Comparison of ENCODE assay signal across 15 cellular contexts in genomic region chr1:35598895-35599294, GRCh38.
"Had no signal": no experiment of that assay in that cellular context is flagged by ENCODE, and none has a peak within 500 bp of the region (broad histone marks: within the 10 kb centered on the region; RNA-seq: fewer than 3 reads in every experiment).

No MANE protein-coding gene starts in this region.

- H3K27ac Mint-ChIP-seq: activated CD4-positive, alpha-beta memory T cell treated with anti-CD3 and anti-CD28 coated beads for 36 hours; activated CD8-positive, alpha-beta memory T cell treated with anti-CD3 and anti-CD28 coated beads, Interleukin-2, amount 10 ng/mL, durations not matched to agents 7 days and 5 days; activated naive CD4-positive, alpha-beta T cell treated with anti-CD3 and anti-CD28 coated beads, Interleukin-2, amount 10 ng/mL, durations not matched to agents 7 days and 5 days; activated naive CD8-positive, alpha-beta T cell treated with anti-CD3 and anti-CD28 coated beads, Interleukin-2, amount 50 U/mL, for 24 hours; progenitor cell of endocrine pancreas had no signal

- H3K27me3 Mint-ChIP-seq: activated CD4-positive, alpha-beta memory T cell treated with anti-CD3 and anti-CD28 coated beads for 36 hours; activated CD8-positive, alpha-beta memory T cell treated with anti-CD3 and anti-CD28 coated beads, Interleukin-2, amount 10 ng/mL, durations not matched to agents 7 days and 5 days; activated naive CD4-positive, alpha-beta T cell treated with anti-CD3 and anti-CD28 coated beads, Interleukin-2, amount 10 ng/mL, durations not matched to agents 7 days and 5 days; activated naive CD8-positive, alpha-beta T cell treated with anti-CD3 and anti-CD28 coated beads, Interleukin-2, amount 50 U/mL, for 24 hours; brain; progenitor cell of endocrine pancreas had no signal

- H3K4me1 Mint-ChIP-seq: activated naive CD4-positive, alpha-beta T cell treated with anti-CD3 and anti-CD28 coated beads, Interleukin-2, amount 10 ng/mL, durations not matched to agents 7 days and 5 days; activated naive CD8-positive, alpha-beta T cell treated with anti-CD3 and anti-CD28 coated beads, Interleukin-2, amount 50 U/mL, for 24 hours; brain had no signal

- DNase-seq: activated CD4-positive, alpha-beta memory T cell treated with anti-CD3 and anti-CD28 coated beads for 36 hours; activated CD8-positive, alpha-beta memory T cell treated with anti-CD3 and anti-CD28 coated beads, Interleukin-2, amount 10 ng/mL, durations not matched to agents 7 days and 5 days; activated naive CD4-positive, alpha-beta T cell treated with anti-CD3 and anti-CD28 coated beads, Interleukin-2, amount 10 ng/mL, durations not matched to agents 7 days and 5 days; activated naive CD8-positive, alpha-beta T cell treated with anti-CD3 and anti-CD28 coated beads, Interleukin-2, amount 50 U/mL, for 24 hours; activated T-cell treated with anti-CD3 and anti-CD28 coated beads, Interleukin-2, amount 50 U/mL, for 1 hour; anterior cingulate cortex; caudate nucleus; kidney; right cardiac atrium; stimulated activated CD4-positive, alpha-beta T cell treated with anti-CD3 and anti-CD28 coated beads, Interleukin-2, amount 100 ng/mL, for 24 hours; stimulated activated naive CD4-positive, alpha-beta T cell treated with Interleukin-2 at 50 U/mL for 16 hours; T-helper 2 cell; thyroid gland had no signal

- H3K9me3 Mint-ChIP-seq: activated CD4-positive, alpha-beta memory T cell treated with anti-CD3 and anti-CD28 coated beads for 36 hours; activated naive CD4-positive, alpha-beta T cell treated with anti-CD3 and anti-CD28 coated beads, Interleukin-2, amount 10 ng/mL, durations not matched to agents 7 days and 5 days; activated naive CD8-positive, alpha-beta T cell treated with anti-CD3 and anti-CD28 coated beads, Interleukin-2, amount 50 U/mL, for 24 hours; brain had no signal

- H3K4me3 Mint-ChIP-seq: activated CD4-positive, alpha-beta memory T cell treated with anti-CD3 and anti-CD28 coated beads for 36 hours; activated CD8-positive, alpha-beta memory T cell treated with anti-CD3 and anti-CD28 coated beads, Interleukin-2, amount 10 ng/mL, durations not matched to agents 7 days and 5 days; activated naive CD4-positive, alpha-beta T cell treated with anti-CD3 and anti-CD28 coated beads, Interleukin-2, amount 10 ng/mL, durations not matched to agents 7 days and 5 days; activated naive CD8-positive, alpha-beta T cell treated with anti-CD3 and anti-CD28 coated beads, Interleukin-2, amount 50 U/mL, for 24 hours; brain had no signal
